ENCODE assay signal across 1 cellular context in the genomic region with DNA sequence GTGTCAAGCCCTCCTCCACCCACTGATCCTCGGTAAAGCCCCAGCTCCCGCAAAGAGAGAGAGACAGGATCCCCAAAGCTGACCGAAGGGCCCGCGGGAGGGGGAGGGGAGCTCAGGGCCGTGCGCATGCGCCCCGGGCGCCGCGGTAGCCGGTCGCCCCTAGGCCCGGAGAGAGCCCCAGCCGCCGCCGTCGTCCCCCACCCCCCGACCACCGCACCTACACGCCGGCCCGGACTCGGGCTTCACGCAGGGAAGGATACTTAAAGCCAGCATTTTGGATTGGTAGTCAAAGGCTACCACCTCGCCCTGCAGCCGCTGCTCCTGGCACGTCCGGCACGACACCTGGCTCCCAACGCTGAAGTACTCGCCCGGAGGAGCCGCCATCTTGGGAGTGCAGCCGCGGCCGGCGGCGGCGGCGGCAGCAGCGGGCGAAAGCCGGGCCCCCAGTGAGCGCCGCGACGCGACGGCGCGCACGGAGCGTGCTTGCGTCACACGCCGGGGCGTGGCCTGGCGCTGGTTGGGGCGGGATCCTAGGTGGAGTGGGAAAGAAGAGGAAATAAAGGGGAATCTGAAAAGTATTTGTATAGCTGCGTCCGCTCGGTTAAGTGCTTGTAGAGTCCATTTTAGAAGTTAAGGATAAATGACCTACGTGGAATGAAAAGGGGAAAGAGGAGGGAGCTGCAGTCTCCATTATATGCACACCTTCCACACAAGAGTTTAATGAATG.
A peak's percentile ranks its signal among the peaks of the same experiment; 100 is the strongest.
TF ChIP-seq lines count a peak whose summit lies in the region.

A gene (minus strand): TSS at position 468 of the 727 bp plus-strand sequence. CDS start 84 bp downstream, at position 384.

TF ChIP-seq in SK-N-SH, 30 proteins besides CTCF, POLR2A, EP300 and RAD21 (continued from another document):
- TF ChIP-seq, protein P1, sequence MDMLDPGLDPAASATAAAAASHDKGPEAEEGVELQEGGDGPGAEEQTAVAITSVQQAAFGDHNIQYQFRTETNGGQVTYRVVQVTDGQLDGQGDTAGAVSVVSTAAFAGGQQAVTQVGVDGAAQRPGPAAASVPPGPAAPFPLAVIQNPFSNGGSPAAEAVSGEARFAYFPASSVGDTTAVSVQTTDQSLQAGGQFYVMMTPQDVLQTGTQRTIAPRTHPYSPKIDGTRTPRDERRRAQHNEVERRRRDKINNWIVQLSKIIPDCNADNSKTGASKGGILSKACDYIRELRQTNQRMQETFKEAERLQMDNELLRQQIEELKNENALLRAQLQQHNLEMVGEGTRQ (IDR thresholded peaks at IDR 0.05; ENCODE audit: borderline replicate concordance, low read depth, low read length), result no peak
- no peak for TF ChIP-seq FOSL2 (IDR thresholded peaks at IDR 0.05; ENCODE audit: borderline replicate concordance, low read depth)
- TF ChIP-seq NRF1 (IDR thresholded peaks at IDR 0.05; ENCODE audit: low read depth, low read length), result peak; percentile 84
- TF ChIP-seq TEAD4 (IDR thresholded peaks at IDR 0.05; ENCODE audit: borderline replicate concordance, insufficient read depth), result no peak
- TF ChIP-seq GABPA (IDR thresholded peaks at IDR 0.05; ENCODE audit: low read depth), result no peak
- no peak for TF ChIP-seq RFX5 (IDR thresholded peaks at IDR 0.05; ENCODE audit: low read length)
- no peak for TF ChIP-seq FOXM1 (IDR thresholded peaks at IDR 0.05; ENCODE audit: low read depth)
- no peak for TF ChIP-seq FOXJ3 (CRISPR knock-in tag; IDR thresholded peaks at IDR 0.05)
- TF ChIP-seq JUND (IDR thresholded peaks at IDR 0.05), result no peak
- TF ChIP-seq NFIC (IDR thresholded peaks at IDR 0.05; ENCODE audit: borderline replicate concordance), result no peak
- TF ChIP-seq, protein P2, sequence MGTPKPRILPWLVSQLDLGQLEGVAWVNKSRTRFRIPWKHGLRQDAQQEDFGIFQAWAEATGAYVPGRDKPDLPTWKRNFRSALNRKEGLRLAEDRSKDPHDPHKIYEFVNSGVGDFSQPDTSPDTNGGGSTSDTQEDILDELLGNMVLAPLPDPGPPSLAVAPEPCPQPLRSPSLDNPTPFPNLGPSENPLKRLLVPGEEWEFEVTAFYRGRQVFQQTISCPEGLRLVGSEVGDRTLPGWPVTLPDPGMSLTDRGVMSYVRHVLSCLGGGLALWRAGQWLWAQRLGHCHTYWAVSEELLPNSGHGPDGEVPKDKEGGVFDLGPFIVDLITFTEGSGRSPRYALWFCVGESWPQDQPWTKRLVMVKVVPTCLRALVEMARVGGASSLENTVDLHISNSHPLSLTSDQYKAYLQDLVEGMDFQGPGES (IDR thresholded peaks at IDR 0.05; ENCODE audit: low read depth, low read length), result no peak
- no peak for TF ChIP-seq ELF1 (IDR thresholded peaks at IDR 0.05)
- TF ChIP-seq GATA2 (CRISPR knock-in tag; IDR thresholded peaks at IDR 0.05), result no peak
- TF ChIP-seq TAF1 (IDR thresholded peaks at IDR 0.05; ENCODE audit: borderline replicate concordance, low read depth, low read length), result peak; percentile 57; the same call in 1 of the 2 replicates
- peak; percentile 0 for TF ChIP-seq CHD2 (IDR thresholded peaks at IDR 0.05; ENCODE audit: low read length, partially characterized antibody)
- TF ChIP-seq, protein P3, sequence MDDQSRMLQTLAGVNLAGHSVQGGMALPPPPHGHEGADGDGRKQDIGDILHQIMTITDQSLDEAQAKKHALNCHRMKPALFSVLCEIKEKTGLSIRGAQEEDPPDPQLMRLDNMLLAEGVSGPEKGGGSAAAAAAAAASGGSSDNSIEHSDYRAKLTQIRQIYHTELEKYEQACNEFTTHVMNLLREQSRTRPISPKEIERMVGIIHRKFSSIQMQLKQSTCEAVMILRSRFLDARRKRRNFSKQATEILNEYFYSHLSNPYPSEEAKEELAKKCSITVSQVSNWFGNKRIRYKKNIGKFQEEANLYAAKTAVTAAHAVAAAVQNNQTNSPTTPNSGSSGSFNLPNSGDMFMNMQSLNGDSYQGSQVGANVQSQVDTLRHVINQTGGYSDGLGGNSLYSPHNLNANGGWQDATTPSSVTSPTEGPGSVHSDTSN (IDR thresholded peaks at IDR 0.05), result no peak
- TF ChIP-seq, protein P4, sequence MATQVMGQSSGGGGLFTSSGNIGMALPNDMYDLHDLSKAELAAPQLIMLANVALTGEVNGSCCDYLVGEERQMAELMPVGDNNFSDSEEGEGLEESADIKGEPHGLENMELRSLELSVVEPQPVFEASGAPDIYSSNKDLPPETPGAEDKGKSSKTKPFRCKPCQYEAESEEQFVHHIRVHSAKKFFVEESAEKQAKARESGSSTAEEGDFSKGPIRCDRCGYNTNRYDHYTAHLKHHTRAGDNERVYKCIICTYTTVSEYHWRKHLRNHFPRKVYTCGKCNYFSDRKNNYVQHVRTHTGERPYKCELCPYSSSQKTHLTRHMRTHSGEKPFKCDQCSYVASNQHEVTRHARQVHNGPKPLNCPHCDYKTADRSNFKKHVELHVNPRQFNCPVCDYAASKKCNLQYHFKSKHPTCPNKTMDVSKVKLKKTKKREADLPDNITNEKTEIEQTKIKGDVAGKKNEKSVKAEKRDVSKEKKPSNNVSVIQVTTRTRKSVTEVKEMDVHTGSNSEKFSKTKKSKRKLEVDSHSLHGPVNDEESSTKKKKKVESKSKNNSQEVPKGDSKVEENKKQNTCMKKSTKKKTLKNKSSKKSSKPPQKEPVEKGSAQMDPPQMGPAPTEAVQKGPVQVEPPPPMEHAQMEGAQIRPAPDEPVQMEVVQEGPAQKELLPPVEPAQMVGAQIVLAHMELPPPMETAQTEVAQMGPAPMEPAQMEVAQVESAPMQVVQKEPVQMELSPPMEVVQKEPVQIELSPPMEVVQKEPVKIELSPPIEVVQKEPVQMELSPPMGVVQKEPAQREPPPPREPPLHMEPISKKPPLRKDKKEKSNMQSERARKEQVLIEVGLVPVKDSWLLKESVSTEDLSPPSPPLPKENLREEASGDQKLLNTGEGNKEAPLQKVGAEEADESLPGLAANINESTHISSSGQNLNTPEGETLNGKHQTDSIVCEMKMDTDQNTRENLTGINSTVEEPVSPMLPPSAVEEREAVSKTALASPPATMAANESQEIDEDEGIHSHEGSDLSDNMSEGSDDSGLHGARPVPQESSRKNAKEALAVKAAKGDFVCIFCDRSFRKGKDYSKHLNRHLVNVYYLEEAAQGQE (IDR thresholded peaks at IDR 0.05; ENCODE audit: low read depth, low read length), result no peak
- no peak for TF ChIP-seq EZH2phosphoT487 (IDR thresholded peaks at IDR 0.05; ENCODE audit: borderline replicate concordance, low read depth)
- TF ChIP-seq, protein P5, sequence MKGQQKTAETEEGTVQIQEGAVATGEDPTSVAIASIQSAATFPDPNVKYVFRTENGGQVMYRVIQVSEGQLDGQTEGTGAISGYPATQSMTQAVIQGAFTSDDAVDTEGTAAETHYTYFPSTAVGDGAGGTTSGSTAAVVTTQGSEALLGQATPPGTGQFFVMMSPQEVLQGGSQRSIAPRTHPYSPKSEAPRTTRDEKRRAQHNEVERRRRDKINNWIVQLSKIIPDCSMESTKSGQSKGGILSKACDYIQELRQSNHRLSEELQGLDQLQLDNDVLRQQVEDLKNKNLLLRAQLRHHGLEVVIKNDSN (IDR thresholded peaks at IDR 0.05; ENCODE audit: borderline replicate concordance, low read depth), result no peak
- TF ChIP-seq MEF2A (IDR thresholded peaks at IDR 0.05; ENCODE audit: borderline replicate concordance, low read depth), result no peak
- TF ChIP-seq RCOR1 (IDR thresholded peaks at IDR 0.05; ENCODE audit: low read length), result no peak
- TF ChIP-seq, protein P6, sequence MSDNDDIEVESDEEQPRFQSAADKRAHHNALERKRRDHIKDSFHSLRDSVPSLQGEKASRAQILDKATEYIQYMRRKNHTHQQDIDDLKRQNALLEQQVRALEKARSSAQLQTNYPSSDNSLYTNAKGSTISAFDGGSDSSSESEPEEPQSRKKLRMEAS (IDR thresholded peaks at IDR 0.05; ENCODE audit: low read depth), result no peak
- peak; percentile 88 for TF ChIP-seq YY1 (IDR thresholded peaks at IDR 0.05; ENCODE audit: low read depth)
- no peak for TF ChIP-seq RXRA (IDR thresholded peaks at IDR 0.05; ENCODE audit: borderline replicate concordance, low read depth)
- no peak for TF ChIP-seq SMC3 (IDR thresholded peaks at IDR 0.05; ENCODE audit: low read depth, low read length)
